Comparison of ENCODE assay signal across 11 cellular contexts in genomic region chr2:1781291-1782080, GRCh38. TPM values are rescaled to one million over a fixed set of nuclear protein-coding genes. Genes with fewer than 3 reads are reported as not detected.
DNase-seq lines count a peak whose midpoint lies in the region; ATAC-seq and TF ChIP-seq lines count a peak whose summit lies in the region.
"Had no signal": no experiment of that assay in that cellular context is flagged by ENCODE, and none has a peak within 500 bp of the region (broad histone marks: within the 10 kb centered on the region; RNA-seq: fewer than 3 reads in every experiment).

No MANE protein-coding gene starts in this region.

- peaks cover 2% of the 10 kb centered on the region for H3K27me3 Mint-ChIP-seq in activated T-cell treated with anti-CD3 and anti-CD28 coated beads, Interleukin-2, amount 50 U/mL, for 4 hours (ENCODE audit: low read depth)
- peaks cover 3 to 15% (median 6%) of the 10 kb centered on the region in 5 donors for H3K27me3 Mint-ChIP-seq in naive thymus-derived CD8-positive, alpha-beta T cell

- 72 to 80% (median 77%) methylated on average over 16 of the region's 16 CpGs for WGBS in stomach, 5 donors

- no peak overlapping the region for H3K27ac ChIP-seq in stomach

- intact Hi-C loops in stomach (cut with DNase I; ENCODE audit: low total_unique reads), result no loop called here

- H3K4me1 ChIP-seq in stomach, result no peaks in the 10 kb centered on the region

- TF ChIP-seq POLR2A in stomach (IDR thresholded peaks at IDR 0.05), result no peak

- no peaks in the 10 kb centered on the region for H3K9me3 ChIP-seq in stomach

- no peaks in the 10 kb centered on the region for H3K4me1 Mint-ChIP-seq in activated T-cell treated with anti-CD3 and anti-CD28 coated beads, Interleukin-2, amount 50 U/mL, for 4 hours (ENCODE audit: low read depth)
- H3K4me1 Mint-ChIP-seq in naive thymus-derived CD8-positive, alpha-beta T cell, result peaks cover 0 to 19% (median 13%) of the 10 kb centered on the region in 4 donors
- H3K4me1 Mint-ChIP-seq: neural crest cell had no signal

- no peaks in the 10 kb centered on the region for H3K36me3 Mint-ChIP-seq in activated T-cell treated with anti-CD3 and anti-CD28 coated beads, Interleukin-2, amount 50 U/mL, for 4 hours (ENCODE audit: insufficient read depth)
- no peaks in the 10 kb centered on the region for H3K36me3 Mint-ChIP-seq in naive thymus-derived CD8-positive, alpha-beta T cell

- peak; percentile 85 to 87 for ATAC-seq in activated T-cell treated with anti-CD3 and anti-CD28 coated beads, Interleukin-2, amount 50 U/mL, for 4 hours
- ATAC-seq in naive thymus-derived CD8-positive, alpha-beta T cell, result peak in 1 of 2 donors; percentile 87
- no peak for ATAC-seq in HG02610 (IDR thresholded peaks at IDR 0.05; ENCODE audit: unreplicated experiment)

- H3K36me3 ChIP-seq in stomach, result no peaks in the 10 kb centered on the region

- no peak overlapping the region for H3K4me3 ChIP-seq in stomach

- no peak for TF ChIP-seq EP300 in stomach (IDR thresholded peaks at IDR 0.05)

- peak overlapping the region in 9 of 10 donors; percentile 43 to 92 (median 76) for H3K27ac Mint-ChIP-seq in naive thymus-derived CD8-positive, alpha-beta T cell

- no peak overlapping the region for H3K4me3 Mint-ChIP-seq in activated T-cell treated with anti-CD3 and anti-CD28 coated beads, Interleukin-2, amount 50 U/mL, for 4 hours
- peak overlapping the region in 9 of 10 donors; percentile 18 to 77 (median 66) for H3K4me3 Mint-ChIP-seq in naive thymus-derived CD8-positive, alpha-beta T cell
- H3K4me3 Mint-ChIP-seq: neural crest cell had no signal

- H3K27me3 ChIP-seq in stomach, result peaks cover 0 to 25% (median 0%) of the 10 kb centered on the region in 3 donors

- TF ChIP-seq CTCF in stomach (IDR thresholded peaks at IDR 0.05), result no peak

- POLR2A ChIA-PET in naive thymus-derived CD8-positive, alpha-beta T cell (lab: Charles Lee), result interaction anchor here (0.5 kb wide), 1 partner anchor 1754 kb away, joined by 3 read pairs; no protein-coding TSS in a partner anchor

- DNase-seq in stimulated activated CD4-positive, alpha-beta T cell treated with anti-CD3 and anti-CD28 coated beads, Interleukin-15, amount 100 ng/mL, for 24 hours, result peak; percentile 55
- no peak for DNase-seq in stimulated activated CD4-positive, alpha-beta T cell treated with anti-CD3 and anti-CD28 coated beads, Interleukin-4, amount 100 ng/mL, for 24 hours
- peak; percentile 50 for DNase-seq in activated T-cell treated with anti-CD3 and anti-CD28 coated beads, Interleukin-2, amount 50 U/mL, for 4 hours
- peak in 7 of 10 donors; percentile 16 to 80 (median 51) for DNase-seq in naive thymus-derived CD8-positive, alpha-beta T cell
- DNase-seq in stomach (peak; percentile 17), NCI-H1092 (lab: John Stamatoyannopoulos, UW) (no peak), NCI-H1048 (lab: John Stamatoyannopoulos, UW) (no peak)
- DNase-seq: GDM1, NCI-H1436 had no signal

- H3K9me3 Mint-ChIP-seq in activated T-cell treated with anti-CD3 and anti-CD28 coated beads, Interleukin-2, amount 50 U/mL, for 4 hours, result no peaks in the 10 kb centered on the region
- H3K9me3 Mint-ChIP-seq in naive thymus-derived CD8-positive, alpha-beta T cell, result no peaks in the 10 kb centered on the region
- H3K9me3 Mint-ChIP-seq: neural crest cell had no signal

RNA-seq across cellular contexts. Expression of gene PXDN, which starts 37.2 kb away (rescaled TPM):
- total RNA-seq in activated T-cell treated with anti-CD3 and anti-CD28 coated beads, Interleukin-2, amount 50 U/mL, for 4 hours, result 1 to 10 TPM in 2 of 3 donors, under 1 TPM in 1; 0.76 to 1.2 (median 1.2) TPM
- total RNA-seq in naive thymus-derived CD8-positive, alpha-beta T cell, result 1 to 10 TPM in 1 of 2 experiments, under 1 TPM in 1; 0.42 to 1.1 TPM
- 1 to 10 TPM; 1.4 to 2.0 (median 1.9) TPM for polyA plus RNA-seq in naive thymus-derived CD8-positive, alpha-beta T cell
- 10 to 100 TPM; 24.9 to 71.6 (median 42.0) TPM for total RNA-seq in stomach
- 1 to 10 TPM; 3.3 to 8.0 (median 5.0) TPM for polyA plus RNA-seq in stomach

Comparison
In these comparisons a context has a peak if more than half of its experiments do, and no peak if none do; other contexts are left out.
1. DNase-seq: peak in stimulated activated CD4-positive, alpha-beta T cell treated with anti-CD3 and anti-CD28 coated beads, Interleukin-15, amount 100 ng/mL, for 24 hours (single experiment), activated T-cell treated with anti-CD3 and anti-CD28 coated beads, Interleukin-2, amount 50 U/mL, for 4 hours (single experiment), naive thymus-derived CD8-positive, alpha-beta T cell (7 of 10) and stomach (single experiment); none in stimulated activated CD4-positive, alpha-beta T cell treated with anti-CD3 and anti-CD28 coated beads, Interleukin-4, amount 100 ng/mL, for 24 hours (single experiment), NCI-H1092 (single experiment) and NCI-H1048 (single experiment).
2. RNA of gene PXDN, which starts 37.2 kb away (total RNA-seq): 24.9 to 71.6 TPM in stomach; 0.76 to 1.2 TPM in activated T-cell treated with anti-CD3 and anti-CD28 coated beads, Interleukin-2, amount 50 U/mL, for 4 hours and 0.42 to 1.1 TPM in naive thymus-derived CD8-positive, alpha-beta T cell; every median in the first group is over 10 times any median in the second.